21 cellular contexts compared by ENCODE assay signal in genomic region chr5:133896873-133897272, GRCh38.
"Had no signal": no experiment of that assay in that cellular context is flagged by ENCODE, and none has a peak within 500 bp of the region (broad histone marks: within the 10 kb centered on the region; RNA-seq: fewer than 3 reads in every experiment).

No MANE protein-coding gene starts in this region.

- H3K9me3 ChIP-seq: colonic mucosa, left ventricle myocardium inferior, lower lobe of right lung, neutrophil, psoas muscle, right lobe of liver, testis, tibial nerve had no signal

- H3K4me3 Mint-ChIP-seq: naive thymus-derived CD4-positive, alpha-beta T cell; nephron progenitor cell; stimulated activated naive CD8-positive, alpha-beta T cell treated with anti-CD3 and anti-CD28 coated beads, Interleukin-15, amount 100 ng/mL, for 72 hours had no signal

- H3K4me1 ChIP-seq: colonic mucosa, lower lobe of right lung, right lobe of liver, testis, tibial nerve had no signal

- H3K27ac Mint-ChIP-seq: naive thymus-derived CD4-positive, alpha-beta T cell; nephron progenitor cell; stimulated activated naive CD8-positive, alpha-beta T cell treated with anti-CD3 and anti-CD28 coated beads, Interleukin-15, amount 100 ng/mL, for 72 hours had no signal

- H3K36me3 Mint-ChIP-seq: naive thymus-derived CD4-positive, alpha-beta T cell had no signal

- H3K27me3 ChIP-seq: colonic mucosa, right lobe of liver, testis, tibial nerve had no signal

- H3K4me1 Mint-ChIP-seq: naive thymus-derived CD4-positive, alpha-beta T cell had no signal

- DNase-seq: colonic mucosa; dermis blood vessel endothelial cell; erythroblast; foreskin keratinocyte; kidney; left cardiac atrium; left ventricle myocardium inferior; lower lobe of right lung; mesenchymal stem cell; naive thymus-derived CD4-positive, alpha-beta T cell; nephron progenitor cell; psoas muscle; retina; right lobe of liver; stimulated activated CD4-positive, alpha-beta T cell treated with anti-CD3 and anti-CD28 coated beads, Interleukin-15, amount 100 ng/mL, for 24 hours; stimulated activated CD4-positive, alpha-beta T cell treated with anti-CD3 and anti-CD28 coated beads, Interleukin-1b, Interleukin-23, amount 100 ng/mL, for 48 hours; stimulated activated CD4-positive, alpha-beta T cell treated with anti-CD3 and anti-CD28 coated beads, Interleukin-4, amount 100 ng/mL, for 24 hours; stimulated activated naive CD8-positive, alpha-beta T cell treated with anti-CD3 and anti-CD28 coated beads, Interleukin-15, amount 100 ng/mL, for 72 hours; testis had no signal

- H3K4me3 ChIP-seq: colonic mucosa, left ventricle myocardium inferior, lower lobe of right lung, psoas muscle, right lobe of liver, testis, tibial nerve had no signal

- H3K27ac ChIP-seq: colonic mucosa, foreskin keratinocyte, left ventricle myocardium inferior, lower lobe of right lung, neutrophil, psoas muscle, right lobe of liver, testis, tibial nerve had no signal

- H3K36me3 ChIP-seq: colonic mucosa, left ventricle myocardium inferior, lower lobe of right lung, neutrophil, right lobe of liver, tibial nerve had no signal

- H3K9me3 Mint-ChIP-seq: naive thymus-derived CD4-positive, alpha-beta T cell; nephron progenitor cell; stimulated activated naive CD8-positive, alpha-beta T cell treated with anti-CD3 and anti-CD28 coated beads, Interleukin-15, amount 100 ng/mL, for 72 hours had no signal

- ATAC-seq: left cardiac atrium; lower lobe of right lung; naive thymus-derived CD4-positive, alpha-beta T cell; psoas muscle; right lobe of liver; stimulated activated naive CD8-positive, alpha-beta T cell treated with anti-CD3 and anti-CD28 coated beads, Interleukin-15, amount 100 ng/mL, for 72 hours had no signal

- H3K27me3 Mint-ChIP-seq: stimulated activated naive CD8-positive, alpha-beta T cell treated with anti-CD3 and anti-CD28 coated beads, Interleukin-15, amount 100 ng/mL, for 72 hours had no signal
